8 cellular contexts compared by ENCODE assay signal in genomic region chr14:49895480-49895879, GRCh38. TPM values are rescaled to one million over a fixed set of nuclear protein-coding genes. Genes with fewer than 3 reads are reported as not detected.
A peak's percentile ranks its signal among the peaks of the same experiment; 100 is the strongest.
DNase-seq lines count a peak whose midpoint lies in the region; ATAC-seq, FAIRE-seq and TF ChIP-seq lines count a peak whose summit lies in the region.

No MANE protein-coding gene starts in this region.

- DNase-seq in CD1c-positive myeloid dendritic cell (ENCODE audit: extremely low spot score) (peak; percentile 40), bronchial epithelial cell (ENCODE audit: low read depth) (peak; percentile 38), NCI-H2227 (lab: John Stamatoyannopoulos, UW; ENCODE audit: unreplicated experiment) (no peak), caudate nucleus (lab: John Stamatoyannopoulos, UW) (no peak)
- no peak for DNase-seq in naive thymus-derived CD4-positive, alpha-beta T cell

- H3K27me3 ChIP-seq in Loucy (ENCODE audit: insufficient read depth, low read length, poor library complexity, severe bottlenecking) (peaks cover 11% of the 10 kb centered on the region), bronchial epithelial cell (ENCODE audit: control insufficient read depth, insufficient read depth, low read length) (no peaks in the 10 kb centered on the region)
- H3K27me3 ChIP-seq in naive thymus-derived CD4-positive, alpha-beta T cell (ENCODE audit: control insufficient read depth in 2 of 2, insufficient read depth in 2 of 2, low read length in 2 of 2) = no peaks in the 10 kb centered on the region

- H3K4me3 Mint-ChIP-seq in naive thymus-derived CD4-positive, alpha-beta T cell = peak overlapping the region; percentile 87 to 100 (median 98)

- peaks cover 6% of the 10 kb centered on the region; the same call in 1 of the 2 replicates for H3K36me3 ChIP-seq in Loucy (ENCODE audit: insufficient read depth, low read length)
- peaks cover 3% of the 10 kb centered on the region for H3K36me3 ChIP-seq in bronchial epithelial cell (ENCODE audit: control insufficient read depth, insufficient read depth, low read length)
- H3K36me3 ChIP-seq in naive thymus-derived CD4-positive, alpha-beta T cell (ENCODE audit: control insufficient read depth in 2 of 3, insufficient read depth in 3 of 3, low read length in 3 of 3) = peaks cover 7 to 15% (median 10%) of the 10 kb centered on the region in 3 experiments

- TF ChIP-seq CTCF in Loucy (conservative IDR thresholded peaks at IDR 0.05; ENCODE audit: low read length) (no peak), bronchial epithelial cell (IDR thresholded peaks at IDR 0.05; ENCODE audit: insufficient read depth, low read length, severe bottlenecking) (no peak)

- H3K9me2 ChIP-seq in Loucy (replicated peaks; ENCODE audit: low read depth, low read length) = no peaks in the 10 kb centered on the region

- peaks cover 4% of the 10 kb centered on the region; the same call in 1 of the 2 replicates for H3F3A ChIP-seq in Loucy (ENCODE audit: low read depth)

- no peaks in the 10 kb centered on the region for H3K27me3 Mint-ChIP-seq in naive thymus-derived CD4-positive, alpha-beta T cell

- peaks cover 37 to 64% (median 53%) of the 10 kb centered on the region in 7 donors for H3K4me1 Mint-ChIP-seq in naive thymus-derived CD4-positive, alpha-beta T cell

- no peaks in the 10 kb centered on the region for H3K9me3 ChIP-seq in Loucy (ENCODE audit: insufficient read depth, low read depth, low read length)
- H3K9me3 ChIP-seq in naive thymus-derived CD4-positive, alpha-beta T cell (ENCODE audit: control insufficient read depth in 2 of 3, low read length in 3 of 3) = no peaks in the 10 kb centered on the region

- peak overlapping the region; percentile 87 for H3K4me3 ChIP-seq in Loucy (ENCODE audit: low read length, poor library complexity, severe bottlenecking)
- peak overlapping the region; percentile 97 for H3K4me3 ChIP-seq in bronchial epithelial cell (ENCODE audit: low read depth, low read length)
- peak overlapping the region; percentile 68 for H3K4me3 ChIP-seq in naive thymus-derived CD4-positive, alpha-beta T cell (ENCODE audit: low read length)

- H3K9ac ChIP-seq in Loucy (ENCODE audit: low read depth, low read length, poor library complexity, severe bottlenecking) = peak overlapping the region; percentile 99

- CTCF ChIA-PET in naive thymus-derived CD4-positive, alpha-beta T cell (lab: Charles Lee) = interaction anchor here (0.6 to 0.9 kb wide), 3 partner anchors 14 to 76 kb away, joined by 3 read pairs; no protein-coding TSS in a partner anchor

- H3K79me2 ChIP-seq in Loucy (ENCODE audit: insufficient read depth, low read length) = peaks cover 72% of the 10 kb centered on the region

- H3K4me2 ChIP-seq in Loucy (ENCODE audit: low read depth, low read length, poor library complexity, severe bottlenecking) = peak overlapping the region; percentile 98

- peaks cover 57% of the 10 kb centered on the region for H3K4me1 ChIP-seq in Loucy (ENCODE audit: insufficient read depth, low read length, poor library complexity, severe bottlenecking)
- peaks cover 14 to 23% of the 10 kb centered on the region in 2 donors for H3K4me1 ChIP-seq in naive thymus-derived CD4-positive, alpha-beta T cell (ENCODE audit: control insufficient read depth in 2 of 2, insufficient read depth in 2 of 2, low read length in 2 of 2)

- no peak for ATAC-seq in naive thymus-derived CD4-positive, alpha-beta T cell
- ATAC-seq in HG03439 (IDR thresholded peaks at IDR 0.05; ENCODE audit: unreplicated experiment) = no peak
- ATAC-seq in HG02588 (IDR thresholded peaks at IDR 0.05; ENCODE audit: unreplicated experiment) = no peak

- peak overlapping the region; percentile 97 for H3K27ac ChIP-seq in naive thymus-derived CD4-positive, alpha-beta T cell (ENCODE audit: low read depth, low read length)
- no peak overlapping the region for H3K27ac ChIP-seq in caudate nucleus (ENCODE audit: low read depth, low read length)

- intact Hi-C loops in naive thymus-derived CD4-positive, alpha-beta T cell (cut with micrococcal nuclease) = loop anchor here in 1 of 2 donors (1.0 kb wide), 1 partner anchor 105 kb away; no protein-coding TSS in a partner anchor

- no peak for FAIRE-seq in bronchial epithelial cell (lab: Jason Lieb, UNC)

- H3K27ac Mint-ChIP-seq in naive thymus-derived CD4-positive, alpha-beta T cell = peak overlapping the region; percentile 4 to 99 (median 89)

- peaks cover 0 to 4% (median 0%) of the 10 kb centered on the region in 11 donors for H3K9me3 Mint-ChIP-seq in naive thymus-derived CD4-positive, alpha-beta T cell

- POLR2A ChIA-PET in naive thymus-derived CD4-positive, alpha-beta T cell (lab: Charles Lee) = interaction anchor here (0.6 to 1.8 kb wide), 12 partner anchors 12 to 166 kb away, joined by 3 to 20 read pairs (median 4); no protein-coding TSS in a partner anchor

- H3K36me3 Mint-ChIP-seq in naive thymus-derived CD4-positive, alpha-beta T cell = peaks cover 15 to 46% (median 34%) of the 10 kb centered on the region in 5 donors

- H2AFZ ChIP-seq in Loucy (ENCODE audit: low read length) = no peak overlapping the region

- peaks cover 67% of the 10 kb centered on the region for H4K20me1 ChIP-seq in Loucy (ENCODE audit: insufficient read depth, low read length, poor library complexity, severe bottlenecking)

RNA-seq across cellular contexts. Expression of gene ARF6, which starts 2.6 kb away (rescaled TPM):
- 83.2 and 90.0 TPM in 2 replicates for total RNA-seq in bronchial epithelial cell
- 100 to 1,000 TPM in 1 of 5 experiments, 10 to 100 TPM in 4; 61.9 to 173 (median 77.6) TPM for total RNA-seq in naive thymus-derived CD4-positive, alpha-beta T cell
- 100 to 1,000 TPM in 1 of 2 donors, 10 to 100 TPM in 1; 90.6 to 105 TPM for polyA plus RNA-seq in naive thymus-derived CD4-positive, alpha-beta T cell

RNA-seq across cellular contexts. Expression of gene NEMF, which starts 42.9 kb away (rescaled TPM):
- 30.3 and 45.8 TPM in 2 replicates for total RNA-seq in bronchial epithelial cell
- total RNA-seq in naive thymus-derived CD4-positive, alpha-beta T cell = 100 to 1,000 TPM in 4 of 5 experiments, 10 to 100 TPM in 1; 88.6 to 127 (median 105) TPM
- 10 to 100 TPM; 36.8 to 42.8 TPM for polyA plus RNA-seq in naive thymus-derived CD4-positive, alpha-beta T cell

Comparison
In these comparisons a context has a peak if more than half of its experiments do, and no peak if none do; other contexts are left out.
1. DNase-seq: peak in CD1c-positive myeloid dendritic cell (single experiment) and bronchial epithelial cell (single experiment); none in naive thymus-derived CD4-positive, alpha-beta T cell (0 of 9), NCI-H2227 (single experiment) and caudate nucleus (0 of 61).
2. Peak in every context shown above with its lines, with median percentiles within 50 percentile points of each other: H3K4me3 ChIP-seq.